In genomic region chr5:63341442-63341841, GRCh38 we compare ENCODE assay signal across 7 cellular contexts.
"Had no signal": no experiment of that assay in that cellular context is flagged by ENCODE, and none has a peak within 500 bp of the region (broad histone marks: within the 10 kb centered on the region; RNA-seq: fewer than 3 reads in every experiment).

No MANE protein-coding gene starts in this region.

- FAIRE-seq: HepG2, HTR-8/SVneo had no signal

- H3K27ac Mint-ChIP-seq: IgD-negative memory B cell had no signal

- H3K36me3 Mint-ChIP-seq: IgD-negative memory B cell had no signal

- H3K4me1 Mint-ChIP-seq: IgD-negative memory B cell had no signal

- ATAC-seq: HepG2 had no signal

- H3K27ac ChIP-seq: HL-60 had no signal

- DNase-seq: IMR-90, KBM-7, KG1 had no signal

- H3K4me3 Mint-ChIP-seq: IgD-negative memory B cell had no signal

- H3K27me3 Mint-ChIP-seq: IgD-negative memory B cell had no signal
